ENCODE assay signal across 8 cellular contexts in the genomic region with DNA sequence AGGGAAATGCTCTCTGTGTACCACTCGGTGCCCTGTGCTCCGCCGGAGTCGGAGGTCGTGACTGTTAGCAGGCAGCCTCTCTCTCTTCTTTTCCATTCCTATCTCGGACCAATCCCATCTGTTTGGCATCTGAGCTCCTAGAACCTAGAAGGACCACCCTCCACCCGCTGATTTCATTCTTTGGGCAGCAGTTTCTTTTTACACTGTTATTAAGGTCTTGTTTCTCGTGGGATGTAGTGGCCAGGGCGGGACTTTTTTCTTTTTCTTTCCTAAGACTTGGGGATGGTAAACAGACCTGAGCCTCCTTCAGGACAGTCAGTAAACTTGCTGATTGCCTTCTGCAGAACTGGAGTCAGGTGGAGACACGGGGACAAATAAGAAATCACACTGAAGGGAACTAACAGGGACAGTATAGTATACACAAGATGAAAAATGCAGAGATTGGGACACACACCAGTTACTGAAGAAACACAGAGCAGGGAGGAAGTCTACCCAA. TPM values are rescaled to one million over a fixed set of nuclear protein-coding genes. Genes with fewer than 3 reads are reported as not detected.
DNase-seq lines count a peak whose midpoint lies in the region; ATAC-seq, FAIRE-seq and TF ChIP-seq lines count a peak whose summit lies in the region.

No MANE protein-coding gene starts in this region.

- no peak for TF ChIP-seq POLR2A in gastrocnemius medialis (IDR thresholded peaks at IDR 0.05)

- CTCF ChIA-PET in T-cell (lab: Charles Lee) = interaction anchor here in 1 of 2 donors (0.5 to 2.0 kb wide), 6 partner anchors 9 to 1729 kb away, joined by 3 to 14 read pairs (median 4); a partner anchor contains a TSS

- no peak for DNase-seq in T-cell
- DNase-seq in fibroblast of peridontal ligament (ENCODE audit: extremely low read depth) = peak; percentile 29
- DNase-seq in gastrocnemius medialis = no peak
- DNase-seq in D721Med (ENCODE audit: insufficient read length, low spot score) = no peak
- DNase-seq in activated CD4-positive, alpha-beta T cell treated with anti-CD3 and anti-CD28 coated beads, Interleukin-2, amount 50 U/mL, for 48 hours = no peak
- no peak for DNase-seq in stimulated activated CD4-positive, alpha-beta T cell treated with anti-CD3 and anti-CD28 coated beads, Interleukin-12 subunit alpha, Interleukin-12 subunit beta, amount 100 ng/mL, for 4 hours

- in situ Hi-C loops in gastrocnemius medialis (cut with MboI; ENCODE audit: low sequenced_read_pairs in 4 of 4) = no loop called here

- peak overlapping the region; percentile 85 to 94 (median 92) for H3K27ac ChIP-seq in gastrocnemius medialis

- H3K27ac Mint-ChIP-seq in T-cell = peak overlapping the region; percentile 96 to 97

- ATAC-seq in T-cell (replicated peaks in 1 of 4) (no peak), gastrocnemius medialis (no peak), HG03565 (IDR thresholded peaks at IDR 0.05; ENCODE audit: unreplicated experiment) (no peak)

- H3K36me3 Mint-ChIP-seq in T-cell = peaks cover 8% of the 10 kb centered on the region

- peaks cover 37 to 42% (median 38%) of the 10 kb centered on the region in 3 donors for H3K4me1 Mint-ChIP-seq in T-cell

- H3K4me3 Mint-ChIP-seq in T-cell = peak overlapping the region; percentile 87 to 95 (median 95)

- H3K36me3 ChIP-seq in gastrocnemius medialis = no peaks in the 10 kb centered on the region

- no peaks in the 10 kb centered on the region for H3K27me3 ChIP-seq in gastrocnemius medialis

- H3K4me1 ChIP-seq in gastrocnemius medialis = peaks cover 16 to 17% of the 10 kb centered on the region in 2 donors

- H3K9me3 ChIP-seq in gastrocnemius medialis = no peaks in the 10 kb centered on the region

- H3K4me3 ChIP-seq in GM12875 (ENCODE audit: low read depth, low read length) (peak overlapping the region; percentile 95), gastrocnemius medialis (peak overlapping the region; percentile 73 to 87 (median 78))

- POLR2A ChIA-PET in T-cell (lab: Charles Lee) = interaction anchor here (0.6 to 0.7 kb wide), 3 partner anchors 134 to 1325 kb away, joined by 3 to 7 read pairs (median 5); no protein-coding TSS in a partner anchor

- TF ChIP-seq CTCF in GM12875 (IDR thresholded peaks at IDR 0.05; ENCODE audit: borderline replicate concordance, insufficient read depth, low read depth, low read length) (no peak), gastrocnemius medialis (IDR thresholded peaks at IDR 0.05 in 4 of 5, conservative IDR thresholded peaks at IDR 0.05 in 1 of 5) (no peak), D721Med (IDR thresholded peaks at IDR 0.05; ENCODE audit: insufficient read depth, missing control alignments) (no peak)

- H3K9me3 Mint-ChIP-seq in T-cell = no peaks in the 10 kb centered on the region

- intact Hi-C loops in gastrocnemius medialis (cut with DNase I; ENCODE audit: low total_unique reads) = loop anchor here (1.0 to 5.0 kb wide), 5 partner anchors 9 to 401 kb away; a partner anchor contains a TSS

- H3K27me3 Mint-ChIP-seq in T-cell = no peaks in the 10 kb centered on the region

- FAIRE-seq in D721Med (lab: Jason Lieb, UNC) = no peak

RNA-seq across cellular contexts. Expression of a gene that starts 0.5 kb away (rescaled TPM):
- total RNA-seq in T-cell (10 to 100 TPM; 38.7 to 55.8 (median 52.5) TPM), gastrocnemius medialis (10 to 100 TPM; 24.1 to 34.1 (median 32.9) TPM)

RNA-seq across cellular contexts. Expression of a gene that starts 31.3 kb away (rescaled TPM):
- total RNA-seq in T-cell (10 to 100 TPM in 3 of 5 donors, 1 to 10 TPM in 2; 7.3 to 18.4 (median 17.5) TPM), gastrocnemius medialis (10 to 100 TPM; 10.9 to 30.4 (median 26.1) TPM)

RNA-seq across cellular contexts. Expression of a gene that starts 49.0 kb away (rescaled TPM):
- total RNA-seq in T-cell (1 to 10 TPM in 4 of 5 donors, under 1 TPM in 1; 0.30 to 1.9 (median 1.3) TPM), gastrocnemius medialis (1 to 10 TPM; 1.1 to 6.1 (median 2.3) TPM)

RNA-seq across cellular contexts. Expression of a gene that starts 49.0 kb away (rescaled TPM):
- total RNA-seq in T-cell (10 to 100 TPM; 32.2 to 60.0 (median 54.5) TPM), gastrocnemius medialis (10 to 100 TPM; 25.1 to 42.4 (median 34.3) TPM)

RNA-seq across cellular contexts. Expression of a gene that starts 49.4 kb away (rescaled TPM):
- total RNA-seq in T-cell (10 to 100 TPM; 12.4 to 22.9 (median 21.9) TPM), gastrocnemius medialis (10 to 100 TPM in 3 of 4 donors, 1 to 10 TPM in 1; 7.1 to 18.1 (median 14.3) TPM)
